Comparison of ENCODE assay signal across 8 cellular contexts in genomic region chr11:114160884-114161283, GRCh38.
A peak's percentile ranks its signal among the peaks of the same experiment; 100 is the strongest.
DNase-seq lines count a peak whose midpoint lies in the region; ATAC-seq and TF ChIP-seq lines count a peak whose summit lies in the region.

No MANE protein-coding gene starts in this region.

- ATAC-seq in right lobe of liver (no peak), GM18868 (IDR thresholded peaks at IDR 0.05; ENCODE audit: unreplicated experiment) (no peak), GM18907 (IDR thresholded peaks at IDR 0.05; ENCODE audit: unreplicated experiment) (no peak)
- ATAC-seq in stimulated activated naive CD8-positive, alpha-beta T cell treated with anti-CD3 and anti-CD28 coated beads, Interleukin-15, Interleukin-2, amounts not matched to agents 100 U/mL and 50 U/mL, for 24 hours: peak; percentile 11

- peaks cover 0 to 25% (median 10%) of the 10 kb centered on the region in 4 donors for H3K36me3 ChIP-seq in right lobe of liver

- TF ChIP-seq CTCF in right lobe of liver (IDR thresholded peaks at IDR 0.05): no peak

- TF ChIP-seq POLR2A in right lobe of liver (IDR thresholded peaks at IDR 0.05): no peak

- peaks cover 0 to 97% (median 56%) of the 10 kb centered on the region in 4 donors for H3K4me1 ChIP-seq in right lobe of liver

- peak; percentile 5 for DNase-seq in M059J (ENCODE audit: low read depth)
- peak; percentile 41 for DNase-seq in amniotic epithelial cell (ENCODE audit: low read depth)
- DNase-seq in right lobe of liver: no peak
- no peak for DNase-seq in stimulated activated naive CD8-positive, alpha-beta T cell treated with anti-CD3 and anti-CD28 coated beads, Interleukin-15, Interleukin-2, amounts not matched to agents 100 U/mL and 50 U/mL, for 24 hours
- DNase-seq in cortex of kidney (lab: John Stamatoyannopoulos, UW): no peak
- no peak for DNase-seq in AG08396 (ENCODE audit: low spot score)

- WGBS in right lobe of liver (ENCODE audit: insufficient coverage, low coverage, low lambda C conversion rate, missing lambda C conversion rate): 89% methylated on average over 5 of the region's 5 CpGs

- intact Hi-C loops in right lobe of liver (cut with DNase I): no loop called here

- H3K27ac ChIP-seq in right lobe of liver: peak overlapping the region; percentile 81 to 98 (median 93)

- H3K27me3 ChIP-seq in right lobe of liver: no peaks in the 10 kb centered on the region

- H3K4me3 ChIP-seq in right lobe of liver: no peak overlapping the region

- H3K9me3 ChIP-seq in right lobe of liver: no peaks in the 10 kb centered on the region

Comparison
In these comparisons a context has a peak if more than half of its experiments do, and no peak if none do; other contexts are left out.
1. DNase-seq: peak in M059J (single experiment) and amniotic epithelial cell (single experiment); none in right lobe of liver (0 of 3), stimulated activated naive CD8-positive, alpha-beta T cell treated with anti-CD3 and anti-CD28 coated beads, Interleukin-15, Interleukin-2, amounts not matched to agents 100 U/mL and 50 U/mL, for 24 hours (single experiment), cortex of kidney (single experiment) and AG08396 (single experiment).